10 cellular contexts compared by ENCODE assay signal in the genomic region with DNA sequence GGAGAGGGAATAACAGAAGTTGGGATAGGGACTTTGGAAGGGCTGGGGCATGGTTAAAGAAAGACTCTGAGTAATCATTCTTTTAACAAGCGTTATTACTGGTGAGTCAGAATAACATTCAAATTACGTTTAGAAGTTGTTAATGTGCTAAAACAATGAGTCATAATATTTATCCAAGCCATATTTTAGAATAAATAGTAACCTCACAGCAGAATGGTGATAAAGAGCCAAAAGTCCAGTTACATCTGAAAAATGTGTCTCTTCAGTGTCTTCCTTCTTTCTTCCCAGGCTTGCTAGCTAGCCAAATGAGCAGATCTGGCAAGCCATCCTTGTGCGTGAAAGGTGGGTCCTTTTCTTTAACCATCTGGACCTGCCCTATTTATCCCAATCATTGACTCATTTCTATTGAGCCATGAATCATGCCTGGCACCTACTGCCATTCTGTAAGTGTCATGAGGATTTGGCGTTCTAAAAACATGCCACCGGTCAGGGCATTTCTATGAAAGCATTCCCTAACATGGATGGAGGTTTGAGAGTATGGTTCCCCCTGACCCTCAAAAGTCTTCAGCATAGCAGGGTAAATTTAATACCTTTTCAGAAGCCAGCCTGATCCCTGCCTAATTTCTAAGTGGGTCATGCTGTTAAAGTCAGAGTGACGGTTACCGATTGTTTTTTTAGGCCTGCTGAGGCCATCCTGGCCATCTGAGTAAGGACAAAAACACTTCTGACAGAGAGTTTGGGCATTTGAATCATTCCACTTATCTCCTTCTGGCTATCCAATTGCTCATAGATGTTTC. TPM values are rescaled to one million over a fixed set of nuclear protein-coding genes. Genes with fewer than 3 reads are reported as not detected.
DNase-seq lines count a peak whose midpoint lies in the region; ATAC-seq and TF ChIP-seq lines count a peak whose summit lies in the region.
"Had no signal": no experiment of that assay in that cellular context is flagged by ENCODE, and none has a peak within 500 bp of the region (broad histone marks: within the 10 kb centered on the region; RNA-seq: fewer than 3 reads in every experiment).

No MANE protein-coding gene starts in this region.

- H3K36me3 Mint-ChIP-seq in endodermal cell (ENCODE audit: low read depth): no peaks in the 10 kb centered on the region
- no peaks in the 10 kb centered on the region for H3K36me3 Mint-ChIP-seq in immature natural killer cell

- H3K9me3 ChIP-seq in endodermal cell (ENCODE audit: control insufficient read depth, low read length) (no peaks in the 10 kb centered on the region), mucosa of rectum (ENCODE audit: control insufficient read depth in 2 of 2, low read length in 2 of 2) (no peaks in the 10 kb centered on the region)

- H3K4me3 ChIP-seq in BJ (ENCODE audit: low read depth, low read length) (no peak overlapping the region), endodermal cell (ENCODE audit: low read length) (no peak overlapping the region), mucosa of rectum (ENCODE audit: low read length in 2 of 2) (no peak overlapping the region)

- 58 to 81% methylated on average over 3 to 6 of the region's 7 CpGs for WGBS in endodermal cell (ENCODE audit: insufficient coverage in 1 of 2, insufficient read length in 1 of 2), 2 experiments

- TF ChIP-seq CTCF in BJ (IDR thresholded peaks at IDR 0.05; ENCODE audit: insufficient read depth, low read depth, low read length) (no peak), endodermal cell (conservative IDR thresholded peaks at IDR 0.05) (no peak)

- H3K4me1 ChIP-seq in endodermal cell (ENCODE audit: control insufficient read depth, insufficient read depth, low read length) (no peaks in the 10 kb centered on the region), mucosa of rectum (ENCODE audit: control insufficient read depth in 2 of 2, insufficient read depth in 2 of 2, low read length in 2 of 2) (peaks cover 8 to 13% of the 10 kb centered on the region in 2 donors)

- no peaks in the 10 kb centered on the region for H3K27me3 Mint-ChIP-seq in endodermal cell (ENCODE audit: insufficient read depth)
- H3K27me3 Mint-ChIP-seq in immature natural killer cell (ENCODE audit: low read depth in 3 of 3): peaks cover 2 to 7% (median 6%) of the 10 kb centered on the region in 3 donors

- CTCF ChIA-PET in BJ (lab: Yijun Ruan, JAX): interaction anchor here (0.5 to 1.4 kb wide), 5 partner anchors 11 to 72 kb away, joined by 3 to 4 read pairs (median 3); no protein-coding TSS in a partner anchor

- H3K9ac ChIP-seq in endodermal cell (ENCODE audit: extremely low read depth, low read length, poor library complexity, severe bottlenecking) (no peak overlapping the region), mucosa of rectum (ENCODE audit: low read depth in 1 of 2, low read length in 2 of 2) (no peak overlapping the region)

- H3K4me3 Mint-ChIP-seq in endodermal cell (no peak overlapping the region), immature natural killer cell (no peak overlapping the region)
- H3K4me3 Mint-ChIP-seq: activated T-helper 17 cell treated with anti-CD3 and anti-CD28 coated beads, Interleukin-2, amount 50 U/mL, for 72 hours had no signal

- no peaks in the 10 kb centered on the region for H3K27me3 ChIP-seq in BJ (ENCODE audit: control insufficient read depth, insufficient read depth, low read length)
- no peaks in the 10 kb centered on the region for H3K27me3 ChIP-seq in endodermal cell (ENCODE audit: control insufficient read depth, insufficient read depth, low read length, poor library complexity, severe bottlenecking)
- H3K27me3 ChIP-seq in mucosa of rectum (ENCODE audit: control insufficient read depth in 2 of 2, insufficient read depth in 2 of 2, low read length in 2 of 2): peaks cover 0 to 2% of the 10 kb centered on the region in 2 donors

- H3K27ac ChIP-seq in endodermal cell (ENCODE audit: low read depth, low read length): no peak overlapping the region
- peak overlapping the region; percentile 50 to 66 for H3K27ac ChIP-seq in mucosa of rectum (ENCODE audit: low read depth in 2 of 2, low read length in 2 of 2)

- H3K27ac Mint-ChIP-seq in endodermal cell (no peak overlapping the region), immature natural killer cell (no peak overlapping the region)
- H3K27ac Mint-ChIP-seq: activated T-helper 17 cell treated with anti-CD3 and anti-CD28 coated beads, Interleukin-2, amount 50 U/mL, for 72 hours had no signal

- POLR2A ChIA-PET in BJ (lab: Charles Lee): no interaction called here

- peak; percentile 90 for DNase-seq in BJ (ENCODE audit: low read depth)
- peak; percentile 89 for DNase-seq in NCI-H460 (ENCODE audit: extremely low read depth, low read depth)
- DNase-seq in endodermal cell: peak; percentile 63
- DNase-seq in germinal center (ENCODE audit: low spot score): no peak
- no peak for DNase-seq in activated CD8-positive, alpha-beta memory T cell treated with anti-CD3 and anti-CD28 coated beads, Interleukin-2, amount 50 U/mL, for 48 hours
- DNase-seq in immature natural killer cell: no peak
- DNase-seq: midbrain had no signal

- ATAC-seq in GM18511 (IDR thresholded peaks at IDR 0.05; ENCODE audit: unreplicated experiment): no peak
- ATAC-seq: activated T-helper 17 cell treated with anti-CD3 and anti-CD28 coated beads, Interleukin-2, amount 50 U/mL, for 72 hours had no signal

- no peaks in the 10 kb centered on the region for H3K36me3 ChIP-seq in BJ (ENCODE audit: control insufficient read depth, insufficient read depth, low read length)
- H3K36me3 ChIP-seq in endodermal cell (ENCODE audit: control insufficient read depth, insufficient read depth, low read length): no peaks in the 10 kb centered on the region
- H3K36me3 ChIP-seq in mucosa of rectum (ENCODE audit: control insufficient read depth in 2 of 2, insufficient read depth in 2 of 2, low read length in 2 of 2): no peaks in the 10 kb centered on the region

- H3K4me1 Mint-ChIP-seq in endodermal cell (peaks cover 7% of the 10 kb centered on the region), immature natural killer cell (no peaks in the 10 kb centered on the region)
- H3K4me1 Mint-ChIP-seq: activated T-helper 17 cell treated with anti-CD3 and anti-CD28 coated beads, Interleukin-2, amount 50 U/mL, for 72 hours had no signal

- H3K9me3 Mint-ChIP-seq in endodermal cell (no peaks in the 10 kb centered on the region), immature natural killer cell (no peaks in the 10 kb centered on the region)
- H3K9me3 Mint-ChIP-seq: activated T-helper 17 cell treated with anti-CD3 and anti-CD28 coated beads, Interleukin-2, amount 50 U/mL, for 72 hours had no signal

RNA-seq across cellular contexts. Expression of a gene that starts 26.8 kb away (rescaled TPM):
- 9.7 and 10.5 TPM in 2 replicates for polyA plus RNA-seq in BJ (2011; rRNA removed)
- polyA minus RNA-seq in BJ (2011; rRNA and poly(A)+ RNA removed): 12.3 and 14.8 TPM in 2 replicates
- 5.4 and 6.2 TPM in 2 replicates for total RNA-seq in NCI-H460 (2014; rRNA removed; shearing (Covaris generic))
- polyA plus RNA-seq in NCI-H460 (2014; cell fraction: nucleus; rRNA removed): 2.2 and 2.6 TPM in 2 replicates
- not detected for total RNA-seq in endodermal cell
- not detected for polyA plus RNA-seq in endodermal cell (2013, experiment 1 of 2)
- not detected for polyA plus RNA-seq in endodermal cell (2013, experiment 2 of 2)
- not detected for polyA plus RNA-seq in immature natural killer cell

Comparison
In these comparisons a context has a peak if more than half of its experiments do, and no peak if none do; other contexts are left out.
1. DNase-seq: peak in BJ (single experiment), NCI-H460 (single experiment) and endodermal cell (single experiment); none in germinal center (single experiment), activated CD8-positive, alpha-beta memory T cell treated with anti-CD3 and anti-CD28 coated beads, Interleukin-2, amount 50 U/mL, for 48 hours (single experiment) and immature natural killer cell (0 of 3).